In genomic region chr11:57461841-57462489, GRCh38 we compare ENCODE assay signal across 17 cellular contexts.
A peak's percentile ranks its signal among the peaks of the same experiment; 100 is the strongest.
DNase-seq lines count a peak whose midpoint lies in the region; ATAC-seq and TF ChIP-seq lines count a peak whose summit lies in the region.
"Had no signal": no experiment of that assay in that cellular context is flagged by ENCODE, and none has a peak within 500 bp of the region (broad histone marks: within the 10 kb centered on the region; RNA-seq: fewer than 3 reads in every experiment).

No MANE protein-coding gene starts in this region.

- H3K27me3 ChIP-seq in HUES6 (ENCODE audit: control insufficient read depth, insufficient read depth, low read length), result peaks cover 79% of the 10 kb centered on the region

- no peaks in the 10 kb centered on the region for H3K36me3 ChIP-seq in HUES6 (ENCODE audit: control insufficient read depth, insufficient read depth, low read length)
- H3K36me3 ChIP-seq: thoracic aorta had no signal

- H3K4me1 ChIP-seq in HUES6 (ENCODE audit: control insufficient read depth, insufficient read depth, low read length), result peaks cover 44% of the 10 kb centered on the region

- ATAC-seq in effector memory CD8-positive, alpha-beta T cell (replicated peaks), result no peak
- no peak for ATAC-seq in HG02623 (IDR thresholded peaks at IDR 0.05; ENCODE audit: unreplicated experiment)
- ATAC-seq: right cardiac atrium had no signal

- DNase-seq in T-helper 1 cell, result no peak
- DNase-seq in effector memory CD8-positive, alpha-beta T cell, result no peak
- DNase-seq in nephron progenitor cell, result no peak
- no peak for DNase-seq in HUDEP-2 (lab: John Stamatoyannopoulos, UW; ENCODE audit: unreplicated experiment in 76 of 76)
- no peak for DNase-seq in SKM-1 (lab: John Stamatoyannopoulos, UW; ENCODE audit: unreplicated experiment)
- DNase-seq: activated CD4-positive, CD25-positive, alpha-beta regulatory T cell; CD4-positive, CD25-positive, alpha-beta regulatory T cell; kidney; NCI-H2029; NCI-H526; PC-9; right cardiac atrium had no signal

- H3K4me1 Mint-ChIP-seq in T-helper 1 cell treated with Interleukin-12 subunit alpha and Interleukin-12 subunit beta and Interleukin-4 antibody, amounts not matched to agents 30 μg/mL and 1 μg/mL, for 36 hours (ENCODE audit: low read depth), result peaks cover 20% of the 10 kb centered on the region
- H3K4me1 Mint-ChIP-seq in effector memory CD8-positive, alpha-beta T cell (ENCODE audit: low read depth in 2 of 2), result peaks cover 29 to 30% of the 10 kb centered on the region in 2 donors
- peaks cover 55% of the 10 kb centered on the region for H3K4me1 Mint-ChIP-seq in nephron progenitor cell

- peak overlapping the region; percentile 51 for H3K4me3 Mint-ChIP-seq in T-helper 1 cell treated with Interleukin-12 subunit alpha and Interleukin-12 subunit beta and Interleukin-4 antibody, amounts not matched to agents 30 μg/mL and 1 μg/mL, for 36 hours
- peak overlapping the region; percentile 28 to 57 for H3K4me3 Mint-ChIP-seq in effector memory CD8-positive, alpha-beta T cell
- H3K4me3 Mint-ChIP-seq in nephron progenitor cell, result peak overlapping the region; percentile 79

- no peaks in the 10 kb centered on the region for H3K36me3 Mint-ChIP-seq in T-helper 1 cell treated with Interleukin-12 subunit alpha and Interleukin-12 subunit beta and Interleukin-4 antibody, amounts not matched to agents 30 μg/mL and 1 μg/mL, for 36 hours (ENCODE audit: low read depth)
- peaks cover 13% of the 10 kb centered on the region for H3K36me3 Mint-ChIP-seq in effector memory CD8-positive, alpha-beta T cell (ENCODE audit: insufficient read depth)
- no peaks in the 10 kb centered on the region for H3K36me3 Mint-ChIP-seq in nephron progenitor cell (ENCODE audit: low read depth)
- H3K36me3 Mint-ChIP-seq: CD4-positive, CD25-positive, alpha-beta regulatory T cell had no signal

- no peaks in the 10 kb centered on the region for H3K9me3 ChIP-seq in HUES6 (ENCODE audit: control insufficient read depth, insufficient read depth, low read depth, low read length)
- H3K9me3 ChIP-seq: thoracic aorta had no signal

- H3K4me3 ChIP-seq in HUES6 (ENCODE audit: low read depth, low read length), result peak overlapping the region; percentile 63
- H3K4me3 ChIP-seq: PC-9, thoracic aorta had no signal

- no peak overlapping the region for H3K9ac ChIP-seq in HUES6 (ENCODE audit: low read length)

- H3K27ac Mint-ChIP-seq in T-helper 1 cell treated with Interleukin-12 subunit alpha and Interleukin-12 subunit beta and Interleukin-4 antibody, amounts not matched to agents 30 μg/mL and 1 μg/mL, for 36 hours, result no peak overlapping the region
- no peak overlapping the region for H3K27ac Mint-ChIP-seq in effector memory CD8-positive, alpha-beta T cell
- H3K27ac Mint-ChIP-seq in nephron progenitor cell, result no peak overlapping the region
- H3K27ac Mint-ChIP-seq: CD4-positive, CD25-positive, alpha-beta regulatory T cell had no signal

- H3K9me3 Mint-ChIP-seq in T-helper 1 cell treated with Interleukin-12 subunit alpha and Interleukin-12 subunit beta and Interleukin-4 antibody, amounts not matched to agents 30 μg/mL and 1 μg/mL, for 36 hours, result no peaks in the 10 kb centered on the region
- H3K9me3 Mint-ChIP-seq in effector memory CD8-positive, alpha-beta T cell, result no peaks in the 10 kb centered on the region
- no peaks in the 10 kb centered on the region for H3K9me3 Mint-ChIP-seq in nephron progenitor cell

- H3K27me3 Mint-ChIP-seq in T-helper 1 cell treated with Interleukin-12 subunit alpha and Interleukin-12 subunit beta and Interleukin-4 antibody, amounts not matched to agents 30 μg/mL and 1 μg/mL, for 36 hours (ENCODE audit: low read depth), result peaks cover 62% of the 10 kb centered on the region
- peaks cover 27 to 46% of the 10 kb centered on the region in 2 donors for H3K27me3 Mint-ChIP-seq in effector memory CD8-positive, alpha-beta T cell
- peaks cover 78% of the 10 kb centered on the region for H3K27me3 Mint-ChIP-seq in nephron progenitor cell (ENCODE audit: low read depth, poor library complexity)

- no peak for TF ChIP-seq CTCF in nephron progenitor cell (IDR thresholded peaks at IDR 0.05)

- H3K27ac ChIP-seq in HUES6 (ENCODE audit: low read depth, low read length), result no peak overlapping the region
- H3K27ac ChIP-seq: 22Rv1, PC-9, thoracic aorta had no signal
